Comparison of ENCODE assay signal across 12 cellular contexts in genomic region chr1:118907466-118907865, GRCh38.
DNase-seq lines count a peak whose midpoint lies in the region; ATAC-seq and TF ChIP-seq lines count a peak whose summit lies in the region.
"Had no signal": no experiment of that assay in that cellular context is flagged by ENCODE, and none has a peak within 500 bp of the region (broad histone marks: within the 10 kb centered on the region; RNA-seq: fewer than 3 reads in every experiment).

No MANE protein-coding gene starts in this region.

- no peaks in the 10 kb centered on the region for H3K4me1 Mint-ChIP-seq in endodermal cell
- H3K4me1 Mint-ChIP-seq: CD4-positive, CD25-positive, alpha-beta regulatory T cell had no signal

- no peak overlapping the region for H3K4me3 Mint-ChIP-seq in endodermal cell
- H3K4me3 Mint-ChIP-seq: CD4-positive, CD25-positive, alpha-beta regulatory T cell had no signal

- no peaks in the 10 kb centered on the region for H3K36me3 ChIP-seq in endodermal cell (ENCODE audit: control insufficient read depth, insufficient read depth, low read length)
- H3K36me3 ChIP-seq: BLaER1 treated with 17β-estradiol and CSF1 and Interleukin-3, amounts not matched to agents 10 nM and 100 nM had no signal

- ATAC-seq in GM21576 (IDR thresholded peaks at IDR 0.05; ENCODE audit: unreplicated experiment): no peak

- no peaks in the 10 kb centered on the region for H3K9me3 Mint-ChIP-seq in endodermal cell

- TF ChIP-seq CTCF in GM12872 (IDR thresholded peaks at IDR 0.05; ENCODE audit: insufficient read depth, low read depth, low read length): 0 out of 3 replicates have a peak, but pooled peaks have one; percentile 3
- TF ChIP-seq CTCF in VCaP (conservative IDR thresholded peaks at IDR 0.05): peak; percentile 28; the same call in 1 of the 2 replicates
- peak; percentile 25 for TF ChIP-seq CTCF in endodermal cell (conservative IDR thresholded peaks at IDR 0.05)

- H3K9ac ChIP-seq in endodermal cell (ENCODE audit: extremely low read depth, low read length, poor library complexity, severe bottlenecking): no peak overlapping the region
- H3K9ac ChIP-seq: BLaER1 treated with 17β-estradiol and CSF1 and Interleukin-3, amounts not matched to agents 10 nM and 100 nM had no signal

- DNase-seq in NCI-H146 (lab: John Stamatoyannopoulos, UW): peak; percentile 1
- DNase-seq in NCI-H146 treated with DMSO at 0.1 percent for 48 hours (lab: John Stamatoyannopoulos, UW; ENCODE audit: unreplicated experiment): no peak
- DNase-seq in endodermal cell: no peak
- no peak for DNase-seq in AG20443 (ENCODE audit: low spot score)
- DNase-seq in DMS153 treated with DMSO at 0.1 percent for 48 hours (lab: John Stamatoyannopoulos, UW; ENCODE audit: unreplicated experiment): no peak
- DNase-seq: 8988T; CD4-positive, CD25-positive, alpha-beta regulatory T cell; HCEC 1CT had no signal

- no peaks in the 10 kb centered on the region for H3K36me3 Mint-ChIP-seq in endodermal cell (ENCODE audit: low read depth)
- H3K36me3 Mint-ChIP-seq: CD4-positive, CD25-positive, alpha-beta regulatory T cell had no signal

- no peak overlapping the region for H3K4me3 ChIP-seq in endodermal cell (ENCODE audit: low read length)
- H3K4me3 ChIP-seq: BLaER1 treated with 17β-estradiol and CSF1 and Interleukin-3, amounts not matched to agents 10 nM and 100 nM had no signal

- H3K4me1 ChIP-seq in endodermal cell (ENCODE audit: control insufficient read depth, insufficient read depth, low read length): no peaks in the 10 kb centered on the region

- no peaks in the 10 kb centered on the region for H3K9me3 ChIP-seq in endodermal cell (ENCODE audit: control insufficient read depth, low read length)
- H3K9me3 ChIP-seq: BLaER1 treated with 17β-estradiol and CSF1 and Interleukin-3, amounts not matched to agents 10 nM and 100 nM had no signal

- peaks cover 39% of the 10 kb centered on the region for H3K27me3 Mint-ChIP-seq in endodermal cell (ENCODE audit: insufficient read depth)
- H3K27me3 Mint-ChIP-seq: CD4-positive, CD25-positive, alpha-beta regulatory T cell had no signal

- H3K27me3 ChIP-seq in endodermal cell (ENCODE audit: control insufficient read depth, insufficient read depth, low read length, poor library complexity, severe bottlenecking): peaks cover 51% of the 10 kb centered on the region
- H3K27me3 ChIP-seq: BLaER1 treated with 17β-estradiol and CSF1 and Interleukin-3, amounts not matched to agents 10 nM and 100 nM had no signal

- H3K27ac ChIP-seq in VCaP: no peak overlapping the region
- H3K27ac ChIP-seq in endodermal cell (ENCODE audit: low read depth, low read length): no peak overlapping the region
- H3K27ac ChIP-seq: BLaER1 treated with 17β-estradiol and CSF1 and Interleukin-3, amounts not matched to agents 10 nM and 100 nM had no signal

- no peak overlapping the region for H3K27ac Mint-ChIP-seq in endodermal cell
- H3K27ac Mint-ChIP-seq: CD4-positive, CD25-positive, alpha-beta regulatory T cell had no signal
